Comparison of ENCODE assay signal across 18 cellular contexts in the genomic region with DNA sequence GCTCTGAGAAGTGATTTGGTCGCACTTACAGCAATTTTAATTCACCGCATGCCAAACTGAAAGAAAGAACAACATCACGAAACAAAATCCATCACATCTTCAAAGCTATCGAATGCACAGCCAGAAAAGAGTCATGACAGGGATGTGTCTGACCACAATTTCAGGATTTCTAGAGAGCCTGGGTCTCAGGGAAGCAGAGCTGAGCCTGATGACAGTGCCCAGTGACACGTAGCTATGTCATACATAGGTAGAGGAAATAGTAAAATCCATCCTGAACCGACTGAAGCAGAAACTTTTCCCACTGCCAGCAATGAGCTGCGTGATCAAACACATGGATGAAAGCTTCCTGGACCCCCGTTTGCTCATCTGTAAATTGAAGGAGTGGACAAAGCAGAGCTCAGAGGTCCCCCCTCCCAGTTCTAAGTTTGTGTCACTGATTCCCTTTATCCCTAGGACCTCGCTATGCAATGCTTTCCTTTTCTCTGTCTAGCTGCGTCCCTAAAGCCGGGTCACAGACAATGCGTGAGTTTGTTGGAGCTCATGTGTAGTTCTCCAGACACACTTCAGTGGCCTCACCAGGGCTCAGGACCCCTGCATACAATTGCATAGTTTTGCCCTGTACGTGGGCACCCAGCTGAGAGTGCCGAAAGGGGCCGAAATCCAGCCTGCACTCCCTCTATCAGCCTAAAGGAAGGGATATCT. TPM values are rescaled to one million over a fixed set of nuclear protein-coding genes. Genes with fewer than 3 reads are reported as not detected.
DNase-seq lines count a peak whose midpoint lies in the region; ATAC-seq, FAIRE-seq and TF ChIP-seq lines count a peak whose summit lies in the region.
"Had no signal": no experiment of that assay in that cellular context is flagged by ENCODE, and none has a peak within 500 bp of the region (broad histone marks: within the 10 kb centered on the region; RNA-seq: fewer than 3 reads in every experiment).

No MANE protein-coding gene starts in this region.

- 0 out of 2 replicates have a peak, but pooled peaks cover 16% of the 10 kb centered on the region for H3F3A ChIP-seq in GM23248 (ENCODE audit: insufficient read depth)

- ATAC-seq in HG03439 (IDR thresholded peaks at IDR 0.05; ENCODE audit: unreplicated experiment): no peak
- ATAC-seq: activated naive CD4-positive, alpha-beta T cell treated with anti-CD3 and anti-CD28 coated beads, Interleukin-2, amount 50 U/mL, for 72 hours; psoas muscle; stimulated activated memory B cell treated with anti-CD40 and anti-IgM and Interleukin-4, amounts not matched to agents 10 μg/mL and 1 μg/mL and 100 μg/mL, for 72 hours had no signal

- H3K4me1 ChIP-seq in GM23248 (ENCODE audit: insufficient read depth): peaks cover 25% of the 10 kb centered on the region
- no peaks in the 10 kb centered on the region for H3K4me1 ChIP-seq in astrocyte (ENCODE audit: insufficient read depth, low read length)
- H3K4me1 ChIP-seq: psoas muscle, vagina had no signal

- H3K4me2 ChIP-seq in GM23248 (ENCODE audit: unreplicated experiment) (peak overlapping the region; percentile 93), astrocyte (ENCODE audit: low read length) (peak overlapping the region; percentile 84)

- DNase-seq in GM23248 (peak; percentile 74), astrocyte (ENCODE audit: low read depth) (peak; percentile 35), kidney epithelial cell (ENCODE audit: low read depth) (no peak), skeletal muscle cell (ENCODE audit: low read depth) (no peak), MG63 (no peak), DMS153 treated with DMSO at 0.1 percent for 48 hours (lab: John Stamatoyannopoulos, UW; ENCODE audit: unreplicated experiment) (no peak)
- DNase-seq in stimulated activated CD4-positive, alpha-beta T cell treated with anti-CD3 and anti-CD28 coated beads, Interleukin-4, amount 100 ng/mL, for 4 hours: no peak
- DNase-seq: activated CD8-positive, alpha-beta memory T cell treated with anti-CD3 and anti-CD28 coated beads, Interleukin-2, amount 50 U/mL, for 4 hours; C1 segment of cervical spinal cord; psoas muscle; stimulated activated CD4-positive, alpha-beta T cell treated with anti-CD3 and anti-CD28 coated beads, Interleukin-4, amount 100 ng/mL, for 24 hours had no signal

- H4K20me1 ChIP-seq in GM23248 (ENCODE audit: insufficient read depth) (no peaks in the 10 kb centered on the region), astrocyte (ENCODE audit: insufficient read depth, low read length) (no peaks in the 10 kb centered on the region)

- in situ Hi-C loops in GM23248 (cut with MboI): no loop called here

- H3K9ac ChIP-seq in GM23248: peak overlapping the region; percentile 61
- H3K9ac ChIP-seq in astrocyte (ENCODE audit: low read length): peak overlapping the region; percentile 57

- WGBS in GM23248 (ENCODE audit: low coverage in 1 of 2, low lambda C conversion rate in 2 of 2, missing lambda C conversion rate in 2 of 2), 2 experiments: 7 to 15% methylated on average over 15 of the region's 15 CpGs

- no peaks in the 10 kb centered on the region for H3K9me3 ChIP-seq in GM23248 (ENCODE audit: low read depth)
- H3K9me3 ChIP-seq in astrocyte (ENCODE audit: insufficient read depth, low read depth, low read length): no peaks in the 10 kb centered on the region
- no peaks in the 10 kb centered on the region for H3K9me3 ChIP-seq in MG63
- H3K9me3 ChIP-seq: psoas muscle, vagina had no signal

- no peak overlapping the region for H3K4me3 Mint-ChIP-seq in astrocyte (ENCODE audit: unreplicated experiment)
- H3K4me3 Mint-ChIP-seq: mesothelial cell of epicardium; stimulated activated memory B cell treated with anti-CD40 and anti-IgM and Interleukin-4, amounts not matched to agents 10 μg/mL and 1 μg/mL and 100 μg/mL, for 72 hours had no signal

- no peak for TF ChIP-seq CTCF in astrocyte (IDR thresholded peaks at IDR 0.05; ENCODE audit: insufficient read depth, low read depth, low read length)
- TF ChIP-seq CTCF in kidney epithelial cell (IDR thresholded peaks at IDR 0.05; ENCODE audit: insufficient read depth, low read length, poor library complexity, severe bottlenecking): no peak

- H3K9me2 ChIP-seq in GM23248 (ENCODE audit: insufficient read depth): no peaks in the 10 kb centered on the region

- peak overlapping the region; percentile 75 for H3K4me3 ChIP-seq in GM23248
- H3K4me3 ChIP-seq in astrocyte (ENCODE audit: insufficient read depth, low read depth, low read length): peak overlapping the region; percentile 48
- peak overlapping the region; percentile 9 for H3K4me3 ChIP-seq in kidney epithelial cell (ENCODE audit: low read depth, low read length)
- peak overlapping the region; percentile 17 for H3K4me3 ChIP-seq in skeletal muscle cell (ENCODE audit: low read depth, low read length)
- H3K4me3 ChIP-seq in MG63: no peak overlapping the region
- H3K4me3 ChIP-seq: psoas muscle, SK-N-MC, vagina had no signal

- H3K27me3 Mint-ChIP-seq in astrocyte (ENCODE audit: low read depth, unreplicated experiment): peaks cover 6% of the 10 kb centered on the region

- H3K79me2 ChIP-seq in GM23248 (ENCODE audit: insufficient read depth) (peaks cover 26% of the 10 kb centered on the region), astrocyte (ENCODE audit: insufficient read depth, low read length) (no peaks in the 10 kb centered on the region)

- H3K36me3 ChIP-seq in GM23248 (ENCODE audit: low read depth): no peaks in the 10 kb centered on the region
- no peaks in the 10 kb centered on the region for H3K36me3 ChIP-seq in astrocyte (ENCODE audit: insufficient read depth, low read length)
- H3K36me3 ChIP-seq in kidney epithelial cell (ENCODE audit: control insufficient read depth, insufficient read depth, low read length): no peaks in the 10 kb centered on the region
- H3K36me3 ChIP-seq in MG63: peaks cover 6% of the 10 kb centered on the region
- H3K36me3 ChIP-seq: vagina had no signal

- peak overlapping the region; percentile 72 for H2AFZ ChIP-seq in GM23248
- H2AFZ ChIP-seq in astrocyte (ENCODE audit: low read depth, low read length): peak overlapping the region; percentile 63

- H3K36me3 Mint-ChIP-seq in astrocyte (ENCODE audit: low read depth, unreplicated experiment): no peaks in the 10 kb centered on the region
- H3K36me3 Mint-ChIP-seq: activated naive CD4-positive, alpha-beta T cell treated with anti-CD3 and anti-CD28 coated beads, Interleukin-2, amount 50 U/mL, for 72 hours; mesothelial cell of epicardium; stimulated activated memory B cell treated with anti-CD40 and anti-IgM and Interleukin-4, amounts not matched to agents 10 μg/mL and 1 μg/mL and 100 μg/mL, for 72 hours had no signal

- FAIRE-seq in astrocyte (lab: Jason Lieb, UNC): peak; percentile 9

- H3K27ac ChIP-seq in GM23248: peak overlapping the region; percentile 5; the same call in 1 of the 2 replicates
- no peak overlapping the region for H3K27ac ChIP-seq in astrocyte (ENCODE audit: low read depth, low read length)
- H3K27ac ChIP-seq: psoas muscle, SK-N-MC, vagina, VCaP had no signal

- H3K27ac Mint-ChIP-seq in astrocyte (ENCODE audit: unreplicated experiment): no peak overlapping the region
- H3K27ac Mint-ChIP-seq: activated naive CD4-positive, alpha-beta T cell treated with anti-CD3 and anti-CD28 coated beads, Interleukin-2, amount 50 U/mL, for 72 hours; mesothelial cell of epicardium; stimulated activated memory B cell treated with anti-CD40 and anti-IgM and Interleukin-4, amounts not matched to agents 10 μg/mL and 1 μg/mL and 100 μg/mL, for 72 hours had no signal

- H3K9me3 Mint-ChIP-seq in astrocyte (ENCODE audit: unreplicated experiment): no peaks in the 10 kb centered on the region
- H3K9me3 Mint-ChIP-seq: activated naive CD4-positive, alpha-beta T cell treated with anti-CD3 and anti-CD28 coated beads, Interleukin-2, amount 50 U/mL, for 72 hours; mesothelial cell of epicardium had no signal

- peaks cover 3% of the 10 kb centered on the region for H3K4me1 Mint-ChIP-seq in astrocyte (ENCODE audit: low read depth, unreplicated experiment)
- H3K4me1 Mint-ChIP-seq: stimulated activated memory B cell treated with anti-CD40 and anti-IgM and Interleukin-4, amounts not matched to agents 10 μg/mL and 1 μg/mL and 100 μg/mL, for 72 hours had no signal

- no peaks in the 10 kb centered on the region for H3K27me3 ChIP-seq in GM23248 (replicated peaks; ENCODE audit: insufficient read depth)
- no peaks in the 10 kb centered on the region for H3K27me3 ChIP-seq in astrocyte (ENCODE audit: insufficient read depth, low read length)
- H3K27me3 ChIP-seq in kidney epithelial cell (ENCODE audit: control insufficient read depth, insufficient read depth, low read length): no peaks in the 10 kb centered on the region
- H3K27me3 ChIP-seq in MG63: no peaks in the 10 kb centered on the region
- H3K27me3 ChIP-seq: vagina had no signal

RNA-seq across cellular contexts. Expression of gene CCBE1, which starts 37.6 kb away (rescaled TPM):
- total RNA-seq in GM23248 (2014; rRNA removed; shearing (Covaris generic)): 11.4 and 16.6 TPM in 2 replicates
- polyA plus RNA-seq in GM23248 (2016; fragmentation: Nextera tagmentation; extraction: Ambion mirVana): 33.6 and 38.2 TPM in 2 replicates
- 2.7 and 4.1 TPM in 2 replicates for total RNA-seq in astrocyte
- 1.1 and 1.2 TPM in 2 replicates for total RNA-seq in kidney epithelial cell
- total RNA-seq in MG63 (2014; rRNA removed; shearing (Covaris generic); ENCODE audit: low replicate concordance): 26.3 and 50.0 TPM in 2 replicates

Comparison
In these comparisons a context has a peak if more than half of its experiments do, and no peak if none do; other contexts are left out.
1. DNase-seq: peak in GM23248 (single experiment) and astrocyte (single experiment); none in kidney epithelial cell (single experiment), skeletal muscle cell (single experiment), stimulated activated CD4-positive, alpha-beta T cell treated with anti-CD3 and anti-CD28 coated beads, Interleukin-4, amount 100 ng/mL, for 4 hours (0 of 2), MG63 (single experiment) and DMS153 treated with DMSO at 0.1 percent for 48 hours (single experiment).